In the genomic region with DNA sequence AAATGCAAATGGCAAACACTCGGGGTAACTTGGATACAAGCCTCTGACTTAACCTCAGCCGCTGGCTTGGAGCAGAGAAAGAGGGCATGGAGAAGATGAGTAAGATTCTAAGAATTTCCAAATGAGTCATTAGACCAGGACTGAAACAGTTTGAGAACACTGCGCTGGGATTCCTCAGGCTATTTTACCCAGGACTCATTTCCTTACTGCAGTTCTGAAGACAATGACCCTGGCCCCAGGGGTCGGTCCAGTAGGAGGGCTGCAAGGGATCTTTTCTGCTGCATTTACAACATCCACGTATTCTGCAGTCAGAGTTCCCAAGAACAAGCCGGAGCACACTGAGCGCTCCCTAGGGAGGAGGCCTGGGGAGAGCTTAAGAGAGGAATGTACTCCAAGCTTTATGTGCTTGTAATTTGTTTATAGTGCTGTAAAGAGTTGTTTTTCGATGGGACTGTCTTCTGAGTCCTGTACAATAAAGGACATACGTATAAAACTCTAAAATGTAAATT, we compare ENCODE assay signal across 9 cellular contexts. TPM values are rescaled to one million over a fixed set of nuclear protein-coding genes. Genes with fewer than 3 reads are reported as not detected.
DNase-seq lines count a peak whose midpoint lies in the region; ATAC-seq and TF ChIP-seq lines count a peak whose summit lies in the region.
"Had no signal": no experiment of that assay in that cellular context is flagged by ENCODE, and none has a peak within 500 bp of the region (broad histone marks: within the 10 kb centered on the region; RNA-seq: fewer than 3 reads in every experiment).

No MANE protein-coding gene starts in this region.

- no peaks in the 10 kb centered on the region for H3K9me3 Mint-ChIP-seq in glutamatergic neuron (ENCODE audit: unreplicated experiment)

- H3K4me1 Mint-ChIP-seq in glutamatergic neuron (ENCODE audit: low read depth, unreplicated experiment), result peaks cover 10% of the 10 kb centered on the region

- H3K36me3 Mint-ChIP-seq in glutamatergic neuron (ENCODE audit: unreplicated experiment), result no peaks in the 10 kb centered on the region

- no peak for TF ChIP-seq CTCF in glutamatergic neuron (IDR thresholded peaks at IDR 0.05; ENCODE audit: partially characterized antibody, unreplicated experiment)

- H3K4me3 Mint-ChIP-seq in glutamatergic neuron (ENCODE audit: unreplicated experiment), result no peak overlapping the region

- peaks cover 2% of the 10 kb centered on the region for H3K27me3 Mint-ChIP-seq in glutamatergic neuron (ENCODE audit: unreplicated experiment)

- peak; percentile 88 for DNase-seq in GM03348 (ENCODE audit: low spot score)
- DNase-seq in SW 1271 (lab: John Stamatoyannopoulos, UW), result peak; percentile 38 to 89
- DNase-seq in glutamatergic neuron, result peak; percentile 58
- peak; percentile 67 for DNase-seq in retina
- DNase-seq in effector CD8-positive, alpha-beta T cell (lab: John Stamatoyannopoulos, UW), result no peak

- H3K27ac Mint-ChIP-seq in glutamatergic neuron (ENCODE audit: unreplicated experiment), result no peak overlapping the region

- ATAC-seq in GM21825 (IDR thresholded peaks at IDR 0.05; ENCODE audit: unreplicated experiment) (no peak), HG03097 (IDR thresholded peaks at IDR 0.05; ENCODE audit: low FRiP score, unreplicated experiment) (no peak), GM19397 (IDR thresholded peaks at IDR 0.05; ENCODE audit: unreplicated experiment) (no peak)

RNA-seq across cellular contexts. Expression of a gene that starts 27.3 kb away (rescaled TPM):
- 95.5 TPM for total RNA-seq in glutamatergic neuron (ENCODE audit: unreplicated experiment)
- total RNA-seq: activated CD8-positive, alpha-beta memory T cell treated with anti-CD3 and anti-CD28 coated beads for 36 hours had no signal
